11 cellular contexts compared by ENCODE assay signal in the genomic region with DNA sequence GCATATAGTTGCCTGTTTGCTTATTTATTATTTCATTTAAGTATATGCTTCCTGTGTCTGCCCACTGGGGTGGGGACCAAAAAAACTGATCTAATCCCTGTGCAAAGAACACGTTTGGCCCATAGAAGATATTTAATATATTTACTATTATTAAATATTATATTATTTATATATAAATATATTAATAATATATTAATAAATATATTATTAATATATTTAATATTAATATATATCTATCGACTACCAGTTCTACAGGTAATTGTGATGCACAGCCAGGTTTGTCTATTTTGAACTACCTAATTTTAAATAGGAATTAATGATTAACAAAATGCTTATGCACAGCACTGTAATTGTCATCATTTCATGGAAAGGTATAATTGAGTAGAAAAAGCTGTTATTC.
"Had no signal": no experiment of that assay in that cellular context is flagged by ENCODE, and none has a peak within 500 bp of the region (broad histone marks: within the 10 kb centered on the region; RNA-seq: fewer than 3 reads in every experiment).

No MANE protein-coding gene starts in this region.

- H3K36me3 ChIP-seq: HAP-1 had no signal

- H3K4me3 ChIP-seq: GM23248, GM23338, HAP-1 had no signal

- H3K27ac ChIP-seq: GM23248 had no signal

- H3K9me3 Mint-ChIP-seq: GM23338, H9 had no signal

- ATAC-seq: GM23338, HCT116 had no signal

- DNase-seq: GM23248, GOT3, H7, H9, HCEC 1CT, HFFc6 had no signal

- H3K4me1 Mint-ChIP-seq: GM23338, H9 had no signal

- H3K4me3 Mint-ChIP-seq: GM23338, H9, HFFc6 had no signal

- H3K9me3 ChIP-seq: HAP-1 had no signal

- H3K27ac Mint-ChIP-seq: GM23338, H9, HFFc6 had no signal

- H3K4me1 ChIP-seq: HAP-1 had no signal

- FAIRE-seq: H1, H54 had no signal

- H3K9ac ChIP-seq: GM23248 had no signal
